Comparison of ENCODE assay signal across 8 cellular contexts in genomic region chr7:48109848-48110663, GRCh38. TPM values are rescaled to one million over a fixed set of nuclear protein-coding genes. Genes with fewer than 3 reads are reported as not detected.
A peak's percentile ranks its signal among the peaks of the same experiment; 100 is the strongest.
DNase-seq lines count a peak whose midpoint lies in the region; ATAC-seq and TF ChIP-seq lines count a peak whose summit lies in the region.

No MANE protein-coding gene starts in this region.

- peak overlapping the region; percentile 50 for H3K27ac Mint-ChIP-seq in activated CD8-positive, alpha-beta T cell treated with anti-CD3 and anti-CD28 coated beads for 36 hours
- peak overlapping the region; percentile 91 to 94 for H3K27ac Mint-ChIP-seq in effector memory CD8-positive, alpha-beta T cell

- no peak overlapping the region for H3K27ac ChIP-seq in C4-2B

- no peaks in the 10 kb centered on the region for H3K27me3 Mint-ChIP-seq in activated CD8-positive, alpha-beta T cell treated with anti-CD3 and anti-CD28 coated beads for 36 hours
- no peaks in the 10 kb centered on the region for H3K27me3 Mint-ChIP-seq in effector memory CD8-positive, alpha-beta T cell

- DNase-seq in NCI-H524 treated with DMSO at 0.1 percent for 48 hours (lab: John Stamatoyannopoulos, UW) (peak; percentile 0), mucosa of descending colon (peak; percentile 83 to 95 (median 92))
- peak; percentile 94 for DNase-seq in activated CD8-positive, alpha-beta T cell treated with anti-CD3 and anti-CD28 coated beads for 36 hours
- peak; percentile 90 to 91 (median 90) for DNase-seq in effector memory CD8-positive, alpha-beta T cell
- peak; percentile 71 to 79 for DNase-seq in stimulated activated CD8-positive, alpha-beta memory T cell treated with anti-CD3 and anti-CD28 coated beads, Interleukin-7, amount 100 ng/mL, for 4 hours (ENCODE audit: low read depth in 2 of 2)

- intact Hi-C loops in activated CD8-positive, alpha-beta T cell treated with anti-CD3 and anti-CD28 coated beads for 36 hours (cut with micrococcal nuclease) = loop anchor here (1.0 to 2.0 kb wide), 2 partner anchors 118 to 165 kb away; no protein-coding TSS in a partner anchor
- intact Hi-C loops in mucosa of descending colon (cut with DNase I, micrococcal nuclease) = loop anchor here (2.0 to 10.0 kb wide), 3 partner anchors 115 to 165 kb away; partner anchors contain the start of gene PKD1L1 (in 1 of the 2)

- CTCF ChIA-PET in activated CD8-positive, alpha-beta T cell treated with anti-CD3 and anti-CD28 coated beads for 36 hours (lab: Charles Lee) = interaction anchor here (0.6 to 10.1 kb wide), 50 partner anchors 9 to 170 kb away, joined by 3 to 171 read pairs (median 5); partner anchors contain the start of genes C7orf57, HUS1 and PKD1L1

- POLR2A ChIA-PET in activated CD8-positive, alpha-beta T cell treated with anti-CD3 and anti-CD28 coated beads for 36 hours (lab: Charles Lee) = interaction anchor here (0.9 to 2.0 kb wide), 6 partner anchors 21 to 145 kb away, joined by 3 to 8 read pairs (median 4); partner anchors contain the start of gene UPP1

- TF ChIP-seq CTCF in C4-2B (conservative IDR thresholded peaks at IDR 0.05) (peak; percentile 99), mucosa of descending colon (IDR thresholded peaks at IDR 0.05) (peak; percentile 93)
- peak; percentile 96 for TF ChIP-seq CTCF in activated CD8-positive, alpha-beta T cell treated with anti-CD3 and anti-CD28 coated beads for 36 hours (IDR thresholded peaks at IDR 0.05)

- H3K9me3 ChIP-seq in mucosa of descending colon = no peaks in the 10 kb centered on the region

- no peak overlapping the region for H3K4me3 ChIP-seq in mucosa of descending colon

- peaks cover 30% of the 10 kb centered on the region for H3K36me3 Mint-ChIP-seq in activated CD8-positive, alpha-beta T cell treated with anti-CD3 and anti-CD28 coated beads for 36 hours (ENCODE audit: low read depth)
- peaks cover 53% of the 10 kb centered on the region for H3K36me3 Mint-ChIP-seq in effector memory CD8-positive, alpha-beta T cell (ENCODE audit: insufficient read depth)

- no peak overlapping the region for H3K4me3 Mint-ChIP-seq in activated CD8-positive, alpha-beta T cell treated with anti-CD3 and anti-CD28 coated beads for 36 hours
- H3K4me3 Mint-ChIP-seq in effector memory CD8-positive, alpha-beta T cell = peak overlapping the region in 1 of 2 donors; percentile 36

- peaks cover 9% of the 10 kb centered on the region for H3K36me3 ChIP-seq in mucosa of descending colon (ENCODE audit: low read depth)

- peaks cover 11% of the 10 kb centered on the region for H3K4me1 Mint-ChIP-seq in activated CD8-positive, alpha-beta T cell treated with anti-CD3 and anti-CD28 coated beads for 36 hours (ENCODE audit: low read depth)
- peaks cover 10 to 13% of the 10 kb centered on the region in 2 donors for H3K4me1 Mint-ChIP-seq in effector memory CD8-positive, alpha-beta T cell (ENCODE audit: low read depth in 2 of 2)

- no peaks in the 10 kb centered on the region for H3K4me1 ChIP-seq in mucosa of descending colon (ENCODE audit: low read depth)

- peak; percentile 90 for ATAC-seq in GM18909 (IDR thresholded peaks at IDR 0.05; ENCODE audit: poor library complexity, unreplicated experiment)
- ATAC-seq in HG03135 (IDR thresholded peaks at IDR 0.05; ENCODE audit: unreplicated experiment) = peak; percentile 88
- peak; percentile 92 for ATAC-seq in activated CD8-positive, alpha-beta T cell treated with anti-CD3 and anti-CD28 coated beads for 36 hours
- ATAC-seq in effector memory CD8-positive, alpha-beta T cell (replicated peaks) = peak; percentile 95
- ATAC-seq in mucosa of descending colon = peak; percentile 94

- H3K9me3 Mint-ChIP-seq in activated CD8-positive, alpha-beta T cell treated with anti-CD3 and anti-CD28 coated beads for 36 hours = no peaks in the 10 kb centered on the region
- no peaks in the 10 kb centered on the region for H3K9me3 Mint-ChIP-seq in effector memory CD8-positive, alpha-beta T cell

RNA-seq across cellular contexts. Expression of gene UPP1, which starts 21.0 kb away (rescaled TPM):
- total RNA-seq in activated CD8-positive, alpha-beta T cell treated with anti-CD3 and anti-CD28 coated beads for 36 hours = 10 to 100 TPM; 89.6 to 93.3 TPM
- total RNA-seq in mucosa of descending colon = 10 to 100 TPM; 30.7 to 63.6 (median 51.0) TPM

Comparison
In these comparisons a context has a peak if more than half of its experiments do, and no peak if none do; other contexts are left out.
1. DNase-seq: peak in every context shown above with its lines; median percentile 94 in activated CD8-positive, alpha-beta T cell treated with anti-CD3 and anti-CD28 coated beads for 36 hours; 92 in mucosa of descending colon; 90 in effector memory CD8-positive, alpha-beta T cell; 75 in stimulated activated CD8-positive, alpha-beta memory T cell treated with anti-CD3 and anti-CD28 coated beads, Interleukin-7, amount 100 ng/mL, for 4 hours; 0 in NCI-H524 treated with DMSO at 0.1 percent for 48 hours.